Comparison of ENCODE assay signal across 16 cellular contexts in the genomic region with DNA sequence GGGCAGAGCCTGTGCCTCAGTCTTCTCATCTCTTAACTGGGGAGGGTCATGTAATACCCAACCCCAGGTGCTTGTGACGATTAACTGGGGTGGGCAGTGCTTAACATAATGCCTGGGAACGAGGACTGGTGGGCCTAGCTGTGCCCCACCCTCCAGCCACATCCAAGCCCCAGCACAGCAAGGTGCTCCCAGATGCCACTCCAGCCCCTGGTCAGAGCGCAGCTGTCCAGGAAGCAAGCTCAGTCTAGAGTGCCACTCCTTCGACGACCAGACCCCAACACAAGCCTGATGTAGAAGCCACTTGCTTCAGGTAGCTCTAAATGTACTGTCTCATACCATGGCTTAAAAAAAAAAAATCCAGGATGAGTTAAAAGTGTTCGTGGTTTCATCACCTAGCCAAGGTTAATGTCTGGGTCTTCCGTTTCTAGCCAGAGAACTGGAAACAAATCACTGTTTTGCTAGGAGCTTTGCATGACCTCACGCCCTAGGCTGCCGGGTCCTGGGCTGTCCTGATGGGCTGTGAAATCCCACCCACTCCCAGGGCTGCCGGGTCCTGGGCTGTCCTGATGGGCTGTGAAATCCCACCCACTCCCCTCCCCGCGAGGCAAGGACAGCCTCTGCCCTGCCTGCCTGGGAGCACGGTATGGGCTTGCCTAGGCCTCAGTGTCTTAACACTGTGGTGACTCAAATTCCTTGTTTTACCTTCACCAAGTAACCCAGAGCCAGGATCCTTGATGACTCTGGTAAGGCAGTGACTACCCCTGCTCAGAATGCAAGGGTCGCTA. TPM values are rescaled to one million over a fixed set of nuclear protein-coding genes. Genes with fewer than 3 reads are reported as not detected.
DNase-seq lines count a peak whose midpoint lies in the region; ATAC-seq, FAIRE-seq and TF ChIP-seq lines count a peak whose summit lies in the region.
"Had no signal": no experiment of that assay in that cellular context is flagged by ENCODE, and none has a peak within 500 bp of the region (broad histone marks: within the 10 kb centered on the region; RNA-seq: fewer than 3 reads in every experiment).

No MANE protein-coding gene starts in this region.

- no peak for TF ChIP-seq POLR2A in body of pancreas (IDR thresholded peaks at IDR 0.05)

- H4K20me1 ChIP-seq in H9 (ENCODE audit: control insufficient read depth, insufficient read depth, insufficient read length) (no peaks in the 10 kb centered on the region), keratinocyte (ENCODE audit: control insufficient read depth, extremely low read depth, insufficient read depth, low read length) (no peaks in the 10 kb centered on the region)

- no peak overlapping the region for H4K91ac ChIP-seq in H9 (ENCODE audit: insufficient read length, low read depth, low read length)

- H3K9me3 ChIP-seq in A673 (ENCODE audit: low read depth, low read length, poor library complexity, severe bottlenecking) (no peaks in the 10 kb centered on the region), H9 (ENCODE audit: control insufficient read depth, low read depth, low read length) (no peaks in the 10 kb centered on the region), body of pancreas (no peaks in the 10 kb centered on the region), keratinocyte (ENCODE audit: control insufficient read depth, low read depth, low read length) (no peaks in the 10 kb centered on the region), tibial artery (no peaks in the 10 kb centered on the region)
- H3K9me3 ChIP-seq: breast epithelium, thoracic aorta had no signal

- no peaks in the 10 kb centered on the region for H3K79me1 ChIP-seq in H9 (ENCODE audit: insufficient read depth, low read depth, low read length, poor library complexity, severe bottlenecking)

- no peak overlapping the region for H2BK120ac ChIP-seq in H9 (ENCODE audit: low read depth, low read length, poor library complexity, severe bottlenecking)

- H3T11ph ChIP-seq in H9 (ENCODE audit: low read length) = no peak overlapping the region

- H2AK5ac ChIP-seq in H9 (ENCODE audit: insufficient read length, low read length) = no peak overlapping the region

- H3K36me3 ChIP-seq in A673 (ENCODE audit: insufficient read depth, low read length, poor library complexity, severe bottlenecking) (peaks cover 17% of the 10 kb centered on the region), body of pancreas (replicated peaks in 1 of 2; ENCODE audit: insufficient read depth in 1 of 2, low read depth in 2 of 2) (peaks cover 10% of the 10 kb centered on the region in 2 donors), keratinocyte (ENCODE audit: control insufficient read depth in 2 of 2, extremely low read depth in 1 of 2, insufficient read depth in 2 of 2, low read length in 2 of 2) (peaks cover 9 to 14% of the 10 kb centered on the region in 2 experiments), tibial artery (peaks cover 25 to 64% (median 32%) of the 10 kb centered on the region in 3 donors)
- H3K36me3 ChIP-seq: breast epithelium had no signal

- intact Hi-C loops in A673 (cut with micrococcal nuclease; ENCODE audit: unreplicated experiment) (no loop called here), body of pancreas (cut with DNase I) (no loop called here), tibial artery (cut with DNase I; ENCODE audit: low total_unique reads) (no loop called here)

- H2AFZ ChIP-seq in H9 (ENCODE audit: low read length) = no peak overlapping the region
- H2AFZ ChIP-seq in keratinocyte (ENCODE audit: control insufficient read depth, low read length) = no peak overlapping the region

- ATAC-seq in body of pancreas (peak; percentile 14), GM18858 (IDR thresholded peaks at IDR 0.05; ENCODE audit: unreplicated experiment) (no peak), GM21723 (IDR thresholded peaks at IDR 0.05; ENCODE audit: unreplicated experiment) (no peak)

- H3K4me3 ChIP-seq in A673 (ENCODE audit: low read depth, low read length, poor library complexity, severe bottlenecking) (no peak overlapping the region), body of pancreas (no peak overlapping the region), keratinocyte (ENCODE audit: control insufficient read depth in 2 of 3, extremely low read depth in 1 of 3, insufficient read depth in 2 of 3, low read depth in 1 of 3, low read length in 3 of 3) (no peak overlapping the region), tibial artery (no peak overlapping the region)
- H3K4me3 ChIP-seq: breast epithelium, thoracic aorta had no signal

- no CpG with 5 or more reads among the region's 14 CpGs for WGBS in H9 (ENCODE audit: extremely low coverage, insufficient read length, low lambda C conversion rate)
- whole genome bisulfite sequencing in body of pancreas, 2 donors = 49% methylated on average over 12 to 14 of the region's 14 CpGs

- POLR2A ChIA-PET in A673 (lab: Charles Lee; ENCODE audit: low non-redundant PET) = no interaction called here

- H3K9ac ChIP-seq in H9 (ENCODE audit: extremely low read depth, insufficient read length, low read length) (no peak overlapping the region), keratinocyte (ENCODE audit: control insufficient read depth, extremely low read depth, insufficient read depth, low read length) (no peak overlapping the region)

- H3K27me3 ChIP-seq in A673 (replicated peaks; ENCODE audit: insufficient read depth, low read depth, low read length, poor library complexity) (no peaks in the 10 kb centered on the region), H9 (ENCODE audit: insufficient read depth, low read length) (no peaks in the 10 kb centered on the region), body of pancreas (no peaks in the 10 kb centered on the region), keratinocyte (ENCODE audit: control insufficient read depth, extremely low read depth, insufficient read depth, low read length) (no peaks in the 10 kb centered on the region), tibial artery (no peaks in the 10 kb centered on the region)
- H3K27me3 ChIP-seq: breast epithelium had no signal

- H3K79me2 ChIP-seq in H9 (ENCODE audit: insufficient read depth, low read length) = no peaks in the 10 kb centered on the region
- no peaks in the 10 kb centered on the region for H3K79me2 ChIP-seq in keratinocyte (ENCODE audit: control insufficient read depth, insufficient read depth, low read length)

- H3K4me1 Mint-ChIP-seq in H9 = peaks cover 10 to 13% of the 10 kb centered on the region in 2 experiments
- H3K4me1 Mint-ChIP-seq: nephron had no signal

- peak overlapping the region in 2 of 3 experiments; percentile 68 to 88; a peak in 3 of 7 replicates for H3K27ac Mint-ChIP-seq in H9
- H3K27ac Mint-ChIP-seq: nephron had no signal

- no peak overlapping the region for H3K4ac ChIP-seq in H9 (ENCODE audit: low read depth, low read length)

- BruUV-seq in A673 (replicated peaks; lab: Mats Ljungman, UMichigan) = no TSS peak

- no peaks in the 10 kb centered on the region for H3K9me3 Mint-ChIP-seq in H9
- H3K9me3 Mint-ChIP-seq: nephron had no signal

- H3K36me3 Mint-ChIP-seq in H9 (ENCODE audit: insufficient read depth in 1 of 3, low read depth in 3 of 3) = peaks cover 5 to 20% (median 18%) of the 10 kb centered on the region in 3 experiments

- TF ChIP-seq CTCF in A673 (conservative IDR thresholded peaks at IDR 0.05; ENCODE audit: low read depth, low read length) (no peak), H9 (conservative IDR thresholded peaks at IDR 0.05) (no peak), body of pancreas (IDR thresholded peaks at IDR 0.05) (no peak), keratinocyte (optimal IDR thresholded peaks at IDR 0.05 in 1 of 3, IDR thresholded peaks at IDR 0.05 in 1 of 3, conservative IDR thresholded peaks at IDR 0.05 in 1 of 3; ENCODE audit: extremely low read depth in 1 of 3, insufficient read depth in 2 of 3, low read length in 3 of 3) (no peak), tibial artery (IDR thresholded peaks at IDR 0.05) (no peak)

- no peak overlapping the region for H4K8ac ChIP-seq in H9 (replicated peaks; ENCODE audit: insufficient read length, low read depth, low read length)

- no peak overlapping the region for H3K56ac ChIP-seq in H9 (ENCODE audit: insufficient read length, low read depth, low read length)

- CTCF ChIA-PET in A673 (lab: Charles Lee) = no interaction called here

- H2BK15ac ChIP-seq in H9 (ENCODE audit: low read depth, low read length) = no peak overlapping the region

- no peak overlapping the region for H3K4me2 ChIP-seq in H9 (ENCODE audit: insufficient read depth, insufficient read length, low read length)
- no peak overlapping the region for H3K4me2 ChIP-seq in keratinocyte (ENCODE audit: control insufficient read depth, extremely low read depth, insufficient read depth, low read depth, low read length)

- H3K4me1 ChIP-seq in A673 (ENCODE audit: insufficient read depth, low read length, poor library complexity, severe bottlenecking) = no peaks in the 10 kb centered on the region
- H3K4me1 ChIP-seq in H9 (ENCODE audit: insufficient read depth, low read length) = no peaks in the 10 kb centered on the region
- H3K4me1 ChIP-seq in body of pancreas = peaks cover under 1% of the 10 kb centered on the region
- H3K4me1 ChIP-seq in keratinocyte (ENCODE audit: control insufficient read depth, extremely low read depth, insufficient read depth, low read length) = peaks cover 11% of the 10 kb centered on the region
- no peaks in the 10 kb centered on the region for H3K4me1 ChIP-seq in tibial artery
- H3K4me1 ChIP-seq: breast epithelium had no signal

- H3K23me2 ChIP-seq in H9 (ENCODE audit: insufficient read length, low read depth, low read length, poor library complexity, severe bottlenecking) = no peaks in the 10 kb centered on the region

- no peak for DNase-seq in A673 (ENCODE audit: low spot score)
- DNase-seq in H9 = peak; percentile 77
- DNase-seq in body of pancreas = no peak
- DNase-seq in keratinocyte (ENCODE audit: low read depth, low spot score) = no peak
- DNase-seq in activated effector memory CD4-positive, alpha-beta T cell treated with Interleukin-2 at 50 U/mL for 16 hours = no peak
- no peak for DNase-seq in tibial artery
- DNase-seq: activated CD4-positive, alpha-beta T cell treated with anti-CD3 and anti-CD28 coated beads for 48 hours; hippocampal formation; NCI-H1436 treated with DMSO at 0.1 percent for 48 hours; Right ventricle myocardium superior; stimulated activated CD4-positive, alpha-beta T cell treated with anti-CD3 and anti-CD28 coated beads, Interleukin-4, amount 100 ng/mL, for 1 hour had no signal

- H3K4me3 Mint-ChIP-seq in H9 = no peak overlapping the region
- H3K4me3 Mint-ChIP-seq: nephron had no signal

- H4K5ac ChIP-seq in H9 (ENCODE audit: insufficient read length, low read depth, low read length) = no peak overlapping the region

- H3K18ac ChIP-seq in H9 (ENCODE audit: insufficient read length, low read depth, low read length) = no peak overlapping the region

- peak; percentile 9 for FAIRE-seq in keratinocyte (lab: Jason Lieb, UNC)

- no peak overlapping the region for H2BK20ac ChIP-seq in H9 (ENCODE audit: low read depth, low read length, poor library complexity, severe bottlenecking)

- no peak overlapping the region for H2BK5ac ChIP-seq in H9 (ENCODE audit: insufficient read length, low read length)

- no peak overlapping the region for H3K23ac ChIP-seq in H9 (ENCODE audit: insufficient read length, low read depth, low read length)

- H3K14ac ChIP-seq in H9 (ENCODE audit: insufficient read depth, low read length) = no peak overlapping the region

- no peak overlapping the region for H2BK12ac ChIP-seq in H9 (ENCODE audit: insufficient read length, low read depth, low read length)

- no peaks in the 10 kb centered on the region; the same call in none of the 2 replicates for H3K27me3 Mint-ChIP-seq in H9 (ENCODE audit: low read depth)

- H3K27ac ChIP-seq in A673 (ENCODE audit: low read depth, low read length, poor library complexity, severe bottlenecking) (peak overlapping the region; percentile 39), H9 (ENCODE audit: insufficient read length, low read depth, low read length) (no peak overlapping the region), body of pancreas (no peak overlapping the region), keratinocyte (ENCODE audit: control insufficient read depth, insufficient read depth, low read length) (no peak overlapping the region), tibial artery (no peak overlapping the region)
- H3K27ac ChIP-seq: thoracic aorta had no signal

- dilution Hi-C loops in keratinocyte (cut with MboI; ENCODE audit: extremely low pct_ligation_motif_present, low sequenced_read_pairs) = no loop called here

- H3K9me1 ChIP-seq in keratinocyte (ENCODE audit: control insufficient read depth, extremely low read depth, insufficient read depth, low read length) = no peaks in the 10 kb centered on the region

RNA-seq across cellular contexts. Expression of gene MIEF2, which starts 7.7 kb away (rescaled TPM):
- 8.1 and 10.4 TPM in 2 replicates for total RNA-seq in A673 (2021)
- 10.2 and 10.3 TPM in 2 replicates for total RNA-seq in H9 (2021)
- total RNA-seq in body of pancreas = 10 to 100 TPM; 16.2 to 21.8 TPM
- polyA plus RNA-seq in keratinocyte = 7.9 to 12.8 TPM (median 9.1 TPM) in 3 replicates
- 5.2 TPM for polyA plus RNA-seq in keratinocyte (2011; ENCODE audit: low read depth)
- polyA plus RNA-seq in keratinocyte (2011; cell fraction: cytosol; rRNA removed) = 3.8 and 9.5 TPM in 2 replicates
- 40.0 and 41.1 TPM in 2 replicates for polyA plus RNA-seq in keratinocyte (2011; cell fraction: nucleus; rRNA removed)
- 11.2 and 12.3 TPM in 2 replicates for polyA plus RNA-seq in keratinocyte (2012; ENCODE audit: low replicate concordance)
- 6.4 to 12.0 TPM (median 8.4 TPM) in 3 replicates for polyA minus RNA-seq in keratinocyte
- 15.5 TPM for polyA minus RNA-seq in keratinocyte (2011; cell fraction: cytosol; rRNA and poly(A)+ RNA removed)
- 29.0 and 30.2 TPM in 2 replicates for polyA minus RNA-seq in keratinocyte (2011; cell fraction: nucleus; rRNA and poly(A)+ RNA removed)

RNA-seq across cellular contexts. Expression of gene FLII, which starts 9.6 kb away (rescaled TPM):
- total RNA-seq in A673 (2021) (169 and 200 TPM in 2 replicates), H9 (2021) (298 and 314 TPM in 2 replicates), body of pancreas (100 to 1,000 TPM; 154 to 173 TPM)
- polyA plus RNA-seq in keratinocyte = 376 to 509 TPM (median 404 TPM) in 3 replicates
- 190 TPM for polyA plus RNA-seq in keratinocyte (2011; ENCODE audit: low read depth)
- 385 and 410 TPM in 2 replicates for polyA plus RNA-seq in keratinocyte (2011; cell fraction: cytosol; rRNA removed)
- polyA plus RNA-seq in keratinocyte (2011; cell fraction: nucleus; rRNA removed) = 632 and 753 TPM in 2 replicates
- polyA plus RNA-seq in keratinocyte (2012; ENCODE audit: low replicate concordance) = 196 and 509 TPM in 2 replicates
- polyA minus RNA-seq in keratinocyte = 589 to 1,561 TPM (median 721 TPM) in 3 replicates
- polyA minus RNA-seq in keratinocyte (2011; cell fraction: cytosol; rRNA and poly(A)+ RNA removed) = 529 TPM
- polyA minus RNA-seq in keratinocyte (2011; cell fraction: nucleus; rRNA and poly(A)+ RNA removed) = 248 and 269 TPM in 2 replicates

RNA-seq across cellular contexts. Expression of gene LLGL1, which starts 42.7 kb away (rescaled TPM):
- total RNA-seq in A673 (2021) (30.2 and 39.8 TPM in 2 replicates), H9 (2021) (65.0 and 66.2 TPM in 2 replicates), body of pancreas (10 to 100 TPM in 1 of 2 donors, 1 to 10 TPM in 1; 6.6 to 11.4 TPM)
- polyA plus RNA-seq in keratinocyte = 13.8 to 24.7 TPM (median 22.6 TPM) in 3 replicates
- 4.3 TPM for polyA plus RNA-seq in keratinocyte (2011; ENCODE audit: low read depth)
- polyA plus RNA-seq in keratinocyte (2011; cell fraction: cytosol; rRNA removed) = 13.0 and 26.4 TPM in 2 replicates
- 29.1 and 37.8 TPM in 2 replicates for polyA plus RNA-seq in keratinocyte (2011; cell fraction: nucleus; rRNA removed)
- 9.8 and 22.3 TPM in 2 replicates for polyA plus RNA-seq in keratinocyte (2012; ENCODE audit: low replicate concordance)
- polyA minus RNA-seq in keratinocyte = 25.2 to 45.1 TPM (median 34.6 TPM) in 3 replicates
- 54.5 TPM for polyA minus RNA-seq in keratinocyte (2011; cell fraction: cytosol; rRNA and poly(A)+ RNA removed)
- polyA minus RNA-seq in keratinocyte (2011; cell fraction: nucleus; rRNA and poly(A)+ RNA removed) = 32.7 and 34.8 TPM in 2 replicates

RNA-seq across cellular contexts. Expression of gene TOP3A, which starts 46.7 kb away (rescaled TPM):
- total RNA-seq in A673 (2021) (100 and 104 TPM in 2 replicates), H9 (2021) (63.3 and 68.7 TPM in 2 replicates), body of pancreas (10 to 100 TPM; 13.2 to 22.3 TPM)
- polyA plus RNA-seq in keratinocyte = 6.9 to 11.7 TPM (median 11.6 TPM) in 3 replicates
- polyA plus RNA-seq in keratinocyte (2011; ENCODE audit: low read depth) = 15.5 TPM
- polyA plus RNA-seq in keratinocyte (2011; cell fraction: cytosol; rRNA removed) = 4.9 and 6.0 TPM in 2 replicates
- 20.8 and 20.9 TPM in 2 replicates for polyA plus RNA-seq in keratinocyte (2011; cell fraction: nucleus; rRNA removed)
- 9.5 and 12.2 TPM in 2 replicates for polyA plus RNA-seq in keratinocyte (2012; ENCODE audit: low replicate concordance)
- 14.9 to 35.5 TPM (median 27.4 TPM) in 3 replicates for polyA minus RNA-seq in keratinocyte
- polyA minus RNA-seq in keratinocyte (2011; cell fraction: cytosol; rRNA and poly(A)+ RNA removed) = 7.5 TPM
- polyA minus RNA-seq in keratinocyte (2011; cell fraction: nucleus; rRNA and poly(A)+ RNA removed) = 18.9 and 34.7 TPM in 2 replicates

RNA-seq across cellular contexts. Expression of gene SMCR8, which starts 47.0 kb away (rescaled TPM):
- total RNA-seq in A673 (2021) (22.9 and 23.5 TPM in 2 replicates), H9 (2021) (22.3 and 22.4 TPM in 2 replicates), body of pancreas (1 to 10 TPM; 7.9 to 9.1 TPM)
- 6.2 to 12.4 TPM (median 7.8 TPM) in 3 replicates for polyA plus RNA-seq in keratinocyte
- 4.8 TPM for polyA plus RNA-seq in keratinocyte (2011; ENCODE audit: low read depth)
- polyA plus RNA-seq in keratinocyte (2011; cell fraction: cytosol; rRNA removed) = 7.6 and 8.8 TPM in 2 replicates
- 19.4 and 21.3 TPM in 2 replicates for polyA plus RNA-seq in keratinocyte (2011; cell fraction: nucleus; rRNA removed)
- polyA plus RNA-seq in keratinocyte (2012; ENCODE audit: low replicate concordance) = 9.9 and 11.1 TPM in 2 replicates
- 12.2 to 31.8 TPM (median 14.6 TPM) in 3 replicates for polyA minus RNA-seq in keratinocyte
- polyA minus RNA-seq in keratinocyte (2011; cell fraction: cytosol; rRNA and poly(A)+ RNA removed) = 11.3 TPM
- 20.0 and 28.8 TPM in 2 replicates for polyA minus RNA-seq in keratinocyte (2011; cell fraction: nucleus; rRNA and poly(A)+ RNA removed)
